ENCODE assay signal across 2 cellular contexts in genomic region chr7:140684066-140684950, GRCh38.
TF ChIP-seq lines count a peak whose summit lies in the region.

No MANE protein-coding gene starts in this region.

TF ChIP-seq in K562, 482 proteins besides CTCF, POLR2A, EP300 and RAD21 (continues in another document):
- TF ChIP-seq ZNF274 (IDR thresholded peaks at IDR 0.05; ENCODE audit: borderline replicate concordance, low read depth, low read length) (no peak), ZNF780A (CRISPR knock-in tag; IDR thresholded peaks at IDR 0.05) (no peak), ZNF280B (CRISPR knock-in tag; IDR thresholded peaks at IDR 0.05) (no peak), RFX1 (IDR thresholded peaks at IDR 0.05) (no peak), STAT5B (CRISPR knock-in tag; IDR thresholded peaks at IDR 0.05) (no peak), IRF1 (CRISPR knock-in tag; IDR thresholded peaks at IDR 0.05; ENCODE audit: borderline replicate concordance) (no peak), ARNT (IDR thresholded peaks at IDR 0.05) (no peak), POLR2G (IDR thresholded peaks at IDR 0.05; ENCODE audit: low read depth, low read length) (0 out of 2 replicates have a peak, but pooled peaks have one; percentile 27), NCOA1 (IDR thresholded peaks at IDR 0.05; ENCODE audit: low read depth) (no peak), ELF4 (CRISPR knock-in tag; IDR thresholded peaks at IDR 0.05) (no peak), EP400 (IDR thresholded peaks at IDR 0.05) (no peak), HBP1 (CRISPR knock-in tag; IDR thresholded peaks at IDR 0.05) (no peak), BRCA1 (IDR thresholded peaks at IDR 0.05) (no peak), BRCA1 (CRISPR knock-in tag; IDR thresholded peaks at IDR 0.05) (no peak), NFRKB (IDR thresholded peaks at IDR 0.05; ENCODE audit: low read depth) (no peak), TSHZ1 (CRISPR knock-in tag; IDR thresholded peaks at IDR 0.05) (no peak), NUFIP1 (IDR thresholded peaks at IDR 0.05; ENCODE audit: partially characterized antibody) (no peak), KDM1A (IDR thresholded peaks at IDR 0.05) (peak; percentile 36 to 38; a peak in 1 of 4 replicates), ZNF586 (CRISPR knock-in tag; conservative IDR thresholded peaks at IDR 0.05) (no peak), IRF9 (tag; IDR thresholded peaks at IDR 0.05) (no peak), DLX4 (CRISPR knock-in tag; IDR thresholded peaks at IDR 0.05) (no peak), SIN3A (IDR thresholded peaks at IDR 0.05; ENCODE audit: borderline replicate concordance in 2 of 2, control insufficient read depth in 1 of 2, low read depth in 2 of 2, low read length in 2 of 2) (no peak)

TF ChIP-seq in SK-N-SH treated with all-trans-retinoic acid at 6 μM for 48 hours, 23 proteins besides CTCF, POLR2A, EP300 and RAD21:
- TF ChIP-seq TCF4 (CRISPR knock-in tag; IDR thresholded peaks at IDR 0.05; ENCODE audit: borderline replicate concordance), result no peak
- TF ChIP-seq GLIS3 (CRISPR knock-in tag; IDR thresholded peaks at IDR 0.05), result no peak
- TF ChIP-seq ZFP30 (CRISPR knock-in tag; IDR thresholded peaks at IDR 0.05), result no peak
- TF ChIP-seq CSDC2 (CRISPR knock-in tag; IDR thresholded peaks at IDR 0.05), result no peak
- no peak for TF ChIP-seq ZC3H10 (CRISPR knock-in tag; IDR thresholded peaks at IDR 0.05)
- TF ChIP-seq PPARA (CRISPR knock-in tag; IDR thresholded peaks at IDR 0.05; ENCODE audit: borderline replicate concordance), result no peak
- no peak for TF ChIP-seq ZNF565 (CRISPR knock-in tag; conservative IDR thresholded peaks at IDR 0.05; ENCODE audit: low read depth)
- no peak for TF ChIP-seq BACH2 (CRISPR knock-in tag; IDR thresholded peaks at IDR 0.05; ENCODE audit: borderline replicate concordance)
- no peak for TF ChIP-seq SNAI2 (CRISPR knock-in tag; IDR thresholded peaks at IDR 0.05)
- TF ChIP-seq OSR1 (CRISPR knock-in tag; IDR thresholded peaks at IDR 0.05), result no peak
- no peak for TF ChIP-seq ZNF70 (CRISPR knock-in tag; IDR thresholded peaks at IDR 0.05)
- no peak for TF ChIP-seq TSHZ2 (CRISPR knock-in tag; IDR thresholded peaks at IDR 0.05)
- no peak for TF ChIP-seq POU6F1 (CRISPR knock-in tag; IDR thresholded peaks at IDR 0.05; ENCODE audit: borderline replicate concordance, low read depth)
- no peak for TF ChIP-seq PATZ1 (CRISPR knock-in tag; IDR thresholded peaks at IDR 0.05; ENCODE audit: borderline replicate concordance)
- TF ChIP-seq ISL1 (CRISPR knock-in tag; IDR thresholded peaks at IDR 0.05), result no peak
- no peak for TF ChIP-seq ZNF8 (CRISPR knock-in tag; IDR thresholded peaks at IDR 0.05)
- no peak for TF ChIP-seq ARNTL (CRISPR knock-in tag; IDR thresholded peaks at IDR 0.05; ENCODE audit: borderline replicate concordance, low read depth)
- TF ChIP-seq RARB (CRISPR knock-in tag; IDR thresholded peaks at IDR 0.05), result no peak
